In genomic region chr2:7438855-7439254, GRCh38 we compare ENCODE assay signal across 17 cellular contexts.
"Had no signal": no experiment of that assay in that cellular context is flagged by ENCODE, and none has a peak within 500 bp of the region (broad histone marks: within the 10 kb centered on the region; RNA-seq: fewer than 3 reads in every experiment).

No MANE protein-coding gene starts in this region.

- H3K36me3 Mint-ChIP-seq: memory B cell had no signal

- H3K9me3 Mint-ChIP-seq: dendritic cell treated with granulocyte-macrophage colony-stimulating factor and Interleukin-4, amounts not matched to agents 40 ng/mL and 50 ng/mL, for 4 days; memory B cell had no signal

- H3K27me3 ChIP-seq: brain microvascular endothelial cell, gastroesophageal sphincter, left lung, SJCRH30, stomach had no signal

- H3K27ac Mint-ChIP-seq: dendritic cell treated with granulocyte-macrophage colony-stimulating factor and Interleukin-4, amounts not matched to agents 40 ng/mL and 50 ng/mL, for 4 days; memory B cell had no signal

- H3K9me3 ChIP-seq: gastroesophageal sphincter, left lung, SJCRH30, thoracic aorta had no signal

- DNase-seq: activated CD8-positive, alpha-beta memory T cell treated with anti-CD3 and anti-CD28 coated beads, Interleukin-2, amount 50 U/mL, for 4 hours; activated effector memory CD4-positive, alpha-beta T cell treated with anti-CD3 and anti-CD28 coated beads, Interleukin-2, amount 50 U/mL, for 16 hours; amygdala; brain microvascular endothelial cell; cerebellar nuclear complex; left lung; nephron progenitor cell; SJCRH30; stimulated activated CD4-positive, alpha-beta T cell treated with anti-CD3 and anti-CD28 coated beads, Interleukin-2, amount 100 ng/mL, for 48 hours; stomach; SW 1271; T1000 had no signal

- H3K4me3 ChIP-seq: gastroesophageal sphincter, left lung, SJCRH30, stomach, thoracic aorta had no signal

- H3K4me1 ChIP-seq: left lung, SJCRH30, stomach had no signal

- H3K27ac ChIP-seq: brain microvascular endothelial cell, gastroesophageal sphincter, left lung, SJCRH30, stomach, thoracic aorta, VCaP had no signal

- H3K27me3 Mint-ChIP-seq: dendritic cell treated with granulocyte-macrophage colony-stimulating factor and Interleukin-4, amounts not matched to agents 40 ng/mL and 50 ng/mL, for 4 days had no signal

- H3K4me3 Mint-ChIP-seq: dendritic cell treated with granulocyte-macrophage colony-stimulating factor and Interleukin-4, amounts not matched to agents 40 ng/mL and 50 ng/mL, for 4 days; memory B cell; nephron progenitor cell had no signal

- ATAC-seq: gastroesophageal sphincter, left lung had no signal

- H3K36me3 ChIP-seq: brain microvascular endothelial cell, gastroesophageal sphincter, left lung, SJCRH30, stomach, thoracic aorta had no signal

- H3K4me1 Mint-ChIP-seq: memory B cell had no signal
